ENCODE assay signal across 8 cellular contexts in the genomic region with DNA sequence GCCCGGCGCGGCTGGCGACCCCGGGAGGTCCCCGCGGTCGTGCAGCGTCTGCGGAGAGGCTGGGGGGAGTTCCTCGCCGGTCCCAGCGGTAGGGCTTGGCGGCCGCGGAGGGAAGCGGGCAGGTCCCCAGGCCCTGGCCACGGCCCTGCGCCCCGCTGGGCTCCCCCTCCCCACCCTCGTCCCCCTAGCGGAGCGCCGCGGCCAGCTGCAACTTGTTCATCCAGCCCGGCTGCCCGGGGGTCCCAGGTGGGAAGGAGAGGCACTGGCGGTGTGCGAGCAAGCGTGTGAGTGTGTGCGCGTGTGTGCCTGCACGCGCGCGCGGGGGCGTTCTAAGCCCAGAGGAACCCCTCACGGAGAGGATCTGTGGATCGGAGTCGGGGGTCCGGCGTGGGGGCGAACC. TPM values are rescaled to one million over a fixed set of nuclear protein-coding genes. Genes with fewer than 3 reads are reported as not detected.
DNase-seq lines count a peak whose midpoint lies in the region; ATAC-seq, FAIRE-seq and TF ChIP-seq lines count a peak whose summit lies in the region.

No MANE protein-coding gene starts in this region.

- no peaks in the 10 kb centered on the region for H3K27me3 ChIP-seq in KMS-11 (ENCODE audit: insufficient read depth, low read depth)
- no peaks in the 10 kb centered on the region for H3K27me3 ChIP-seq in aorta (ENCODE audit: control insufficient read depth in 1 of 2, insufficient read depth in 2 of 2, low read length in 1 of 2)

- POLR2A ChIA-PET in A549 (lab: Yijun Ruan, JAX) (interaction anchor here (0.8 to 2.3 kb wide), 2 partner anchors 7 to 296 kb away, joined by 4 to 14 read pairs; no protein-coding TSS in a partner anchor), GM10248 (lab: Yijun Ruan, JAX) (no interaction called here)

- no peak for FAIRE-seq in A549 (lab: Jason Lieb, UNC)

- DNase-seq in A549 (ENCODE audit: low read depth in 1 of 2, low spot score in 1 of 2) (no peak), epithelial cell of prostate (ENCODE audit: low read depth, low spot score) (no peak), mucosa of descending colon (peak; percentile 23 to 52 (median 44)), aorta (peak; percentile 66 to 87), GM10248 (ENCODE audit: extremely low spot score) (no peak), Kasumi-1 (lab: John Stamatoyannopoulos, UW) (no peak)

- no peaks in the 10 kb centered on the region for H4K20me1 ChIP-seq in KMS-11 (ENCODE audit: insufficient read depth)

- TF ChIP-seq EP300 in A549 (IDR thresholded peaks at IDR 0.05) = no peak

- H3K4me3 ChIP-seq in A549 (peak overlapping the region; percentile 85), KMS-11 (IDR thresholded peaks at IDR 0.05; ENCODE audit: insufficient read depth, low read depth, low read length) (no peak overlapping the region), mucosa of descending colon (peak overlapping the region; percentile 30), aorta (ENCODE audit: low read length in 2 of 2) (peak overlapping the region; percentile 89 to 92)

- TF ChIP-seq CTCF in A549 (IDR thresholded peaks at IDR 0.05) (no peak; the same call in 2 of the 3 replicates), KMS-11 (conservative IDR thresholded peaks at IDR 0.05; ENCODE audit: low read depth, low read length) (no peak), mucosa of descending colon (IDR thresholded peaks at IDR 0.05) (no peak), GM10248 (IDR thresholded peaks at IDR 0.05; ENCODE audit: control extremely low read depth, extremely low read depth, low read depth, missing control alignments) (no peak)

- TF ChIP-seq RAD21 in A549 (conservative IDR thresholded peaks at IDR 0.05 in 1 of 2, IDR thresholded peaks at IDR 0.05 in 1 of 2) = peak; percentile 19 to 40; a peak in 4 of 5 replicates

- H3K79me2 ChIP-seq in KMS-11 (ENCODE audit: insufficient read depth, low read depth) = peaks cover 50% of the 10 kb centered on the region

- H3K27ac ChIP-seq in A549 = peak overlapping the region; percentile 83 to 98
- H3K27ac ChIP-seq in KMS-11 = peak overlapping the region; percentile 62
- H3K27ac ChIP-seq in epithelial cell of prostate = peak overlapping the region; percentile 58
- H3K27ac ChIP-seq in aorta (ENCODE audit: low read depth in 1 of 2, low read length in 2 of 2) = peak overlapping the region; percentile 76 to 84

- CTCF ChIA-PET in A549 (lab: Yijun Ruan, JAX) (interaction anchor here (0.8 to 3.3 kb wide), 10 partner anchors 55 to 913 kb away, joined by 3 to 67 read pairs (median 6); no protein-coding TSS in a partner anchor), GM10248 (lab: Yijun Ruan, JAX) (no interaction called here)

- H3K4me1 ChIP-seq in A549 (peaks cover 29% of the 10 kb centered on the region), KMS-11 (ENCODE audit: low read depth, poor library complexity, severe bottlenecking) (peaks cover 51% of the 10 kb centered on the region), mucosa of descending colon (ENCODE audit: low read depth) (no peaks in the 10 kb centered on the region), aorta (ENCODE audit: control insufficient read depth in 1 of 2, insufficient read depth in 2 of 2, low read length in 2 of 2) (no peaks in the 10 kb centered on the region)

- WGBS in A549 (ENCODE audit: missing lambda C conversion rate) = 0% methylated on average over 4 of the region's 44 CpGs
- 1% methylated on average over 39 to 44 of the region's 44 CpGs for WGBS in aorta, 2 donors

- peak; percentile 43 to 60; a peak in 5 of 6 replicates for ATAC-seq in A549
- no peak for ATAC-seq in mucosa of descending colon
- peak; percentile 12 for ATAC-seq in aorta (ENCODE audit: low FRiP score)
- no peak for ATAC-seq in HG03097 (IDR thresholded peaks at IDR 0.05; ENCODE audit: low FRiP score, unreplicated experiment)

- intact Hi-C loops in mucosa of descending colon (cut with DNase I, micrococcal nuclease) (loop anchor here in 1 of 2 donors (10.0 kb wide), 1 partner anchor 284 kb away; no protein-coding TSS in a partner anchor), aorta (cut with DNase I) (loop anchor here (5.0 kb wide), 3 partner anchors 184 to 296 kb away; no protein-coding TSS in a partner anchor)

- peak overlapping the region; percentile 78 for H3K9ac ChIP-seq in KMS-11

- no peaks in the 10 kb centered on the region for H3K9me3 ChIP-seq in A549
- H3K9me3 ChIP-seq in mucosa of descending colon = no peaks in the 10 kb centered on the region
- H3K9me3 ChIP-seq in aorta (ENCODE audit: control insufficient read depth, low read length) = no peaks in the 10 kb centered on the region

- peak overlapping the region; percentile 79 for H2AFZ ChIP-seq in KMS-11 (ENCODE audit: low read depth)

- H3K36me3 ChIP-seq in KMS-11 (ENCODE audit: insufficient read depth) (no peaks in the 10 kb centered on the region), mucosa of descending colon (ENCODE audit: low read depth) (no peaks in the 10 kb centered on the region), aorta (ENCODE audit: control insufficient read depth in 1 of 2, insufficient read depth in 2 of 2, low read length in 1 of 2) (no peaks in the 10 kb centered on the region)

- H3K4me2 ChIP-seq in A549 (peak overlapping the region; percentile 74), KMS-11 (peak overlapping the region; percentile 59)

- no peak for TF ChIP-seq POLR2A in A549 (IDR thresholded peaks at IDR 0.05; ENCODE audit: low read length)

TF ChIP-seq in A549, 52 proteins besides CTCF, POLR2A, EP300 and RAD21:
- TF ChIP-seq FOSL2 (IDR thresholded peaks at IDR 0.05) = no peak
- TF ChIP-seq FOSL2 (CRISPR knock-in tag; IDR thresholded peaks at IDR 0.05) = no peak
- no peak for TF ChIP-seq RFX5 (IDR thresholded peaks at IDR 0.05)
- TF ChIP-seq, protein P1, sequence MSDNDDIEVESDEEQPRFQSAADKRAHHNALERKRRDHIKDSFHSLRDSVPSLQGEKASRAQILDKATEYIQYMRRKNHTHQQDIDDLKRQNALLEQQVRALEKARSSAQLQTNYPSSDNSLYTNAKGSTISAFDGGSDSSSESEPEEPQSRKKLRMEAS (IDR thresholded peaks at IDR 0.05) = peak; percentile 42; the same call in 1 of the 2 replicates
- TF ChIP-seq, protein P2, sequence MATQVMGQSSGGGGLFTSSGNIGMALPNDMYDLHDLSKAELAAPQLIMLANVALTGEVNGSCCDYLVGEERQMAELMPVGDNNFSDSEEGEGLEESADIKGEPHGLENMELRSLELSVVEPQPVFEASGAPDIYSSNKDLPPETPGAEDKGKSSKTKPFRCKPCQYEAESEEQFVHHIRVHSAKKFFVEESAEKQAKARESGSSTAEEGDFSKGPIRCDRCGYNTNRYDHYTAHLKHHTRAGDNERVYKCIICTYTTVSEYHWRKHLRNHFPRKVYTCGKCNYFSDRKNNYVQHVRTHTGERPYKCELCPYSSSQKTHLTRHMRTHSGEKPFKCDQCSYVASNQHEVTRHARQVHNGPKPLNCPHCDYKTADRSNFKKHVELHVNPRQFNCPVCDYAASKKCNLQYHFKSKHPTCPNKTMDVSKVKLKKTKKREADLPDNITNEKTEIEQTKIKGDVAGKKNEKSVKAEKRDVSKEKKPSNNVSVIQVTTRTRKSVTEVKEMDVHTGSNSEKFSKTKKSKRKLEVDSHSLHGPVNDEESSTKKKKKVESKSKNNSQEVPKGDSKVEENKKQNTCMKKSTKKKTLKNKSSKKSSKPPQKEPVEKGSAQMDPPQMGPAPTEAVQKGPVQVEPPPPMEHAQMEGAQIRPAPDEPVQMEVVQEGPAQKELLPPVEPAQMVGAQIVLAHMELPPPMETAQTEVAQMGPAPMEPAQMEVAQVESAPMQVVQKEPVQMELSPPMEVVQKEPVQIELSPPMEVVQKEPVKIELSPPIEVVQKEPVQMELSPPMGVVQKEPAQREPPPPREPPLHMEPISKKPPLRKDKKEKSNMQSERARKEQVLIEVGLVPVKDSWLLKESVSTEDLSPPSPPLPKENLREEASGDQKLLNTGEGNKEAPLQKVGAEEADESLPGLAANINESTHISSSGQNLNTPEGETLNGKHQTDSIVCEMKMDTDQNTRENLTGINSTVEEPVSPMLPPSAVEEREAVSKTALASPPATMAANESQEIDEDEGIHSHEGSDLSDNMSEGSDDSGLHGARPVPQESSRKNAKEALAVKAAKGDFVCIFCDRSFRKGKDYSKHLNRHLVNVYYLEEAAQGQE (IDR thresholded peaks at IDR 0.05) = no peak

RNA-seq across cellular contexts. Expression of a gene that starts 1.3 kb away (rescaled TPM):
- 199 and 236 TPM in 2 replicates for polyA plus RNA-seq in A549 (2011; rRNA removed)
- 55.6 and 62.1 TPM in 2 replicates for polyA plus RNA-seq in A549 (2012; cell fraction: cytosol; rRNA removed)
- 105 and 131 TPM in 2 replicates for polyA plus RNA-seq in A549 (2012; cell fraction: nucleus; rRNA removed)
- polyA plus RNA-seq in A549 (2017; fragmentation: RNase III; extraction: RNeasy Plus Mini Kit Qiagen cat#74134 plus additional on column Dnase treatment) = 39.3 to 44.5 TPM (median 43.5 TPM) in 3 replicates
- polyA minus RNA-seq in A549 (2011; rRNA and poly(A)+ RNA removed) = 166 and 179 TPM in 2 replicates
- total RNA-seq in mucosa of descending colon = 10 to 100 TPM; 15.3 to 41.1 (median 19.6) TPM
- 10 to 100 TPM; 86.3 to 98.9 TPM for total RNA-seq in aorta
- polyA plus RNA-seq in aorta = 10 to 100 TPM; 10.6 to 44.9 TPM

Comparison
In these comparisons a context has a peak if more than half of its experiments do, and no peak if none do; other contexts are left out.
1. ATAC-seq: peak in A549 (2 of 2) and aorta (single experiment); none in mucosa of descending colon (single experiment) and HG03097 (single experiment).
2. DNase-seq: peak in mucosa of descending colon (3 of 3) and aorta (2 of 2); none in A549 (0 of 2), epithelial cell of prostate (single experiment), GM10248 (single experiment) and Kasumi-1 (0 of 2).
3. Peak in every context shown above with its lines, with median percentiles within 50 percentile points of each other: H3K27ac ChIP-seq.